In the genomic region with DNA sequence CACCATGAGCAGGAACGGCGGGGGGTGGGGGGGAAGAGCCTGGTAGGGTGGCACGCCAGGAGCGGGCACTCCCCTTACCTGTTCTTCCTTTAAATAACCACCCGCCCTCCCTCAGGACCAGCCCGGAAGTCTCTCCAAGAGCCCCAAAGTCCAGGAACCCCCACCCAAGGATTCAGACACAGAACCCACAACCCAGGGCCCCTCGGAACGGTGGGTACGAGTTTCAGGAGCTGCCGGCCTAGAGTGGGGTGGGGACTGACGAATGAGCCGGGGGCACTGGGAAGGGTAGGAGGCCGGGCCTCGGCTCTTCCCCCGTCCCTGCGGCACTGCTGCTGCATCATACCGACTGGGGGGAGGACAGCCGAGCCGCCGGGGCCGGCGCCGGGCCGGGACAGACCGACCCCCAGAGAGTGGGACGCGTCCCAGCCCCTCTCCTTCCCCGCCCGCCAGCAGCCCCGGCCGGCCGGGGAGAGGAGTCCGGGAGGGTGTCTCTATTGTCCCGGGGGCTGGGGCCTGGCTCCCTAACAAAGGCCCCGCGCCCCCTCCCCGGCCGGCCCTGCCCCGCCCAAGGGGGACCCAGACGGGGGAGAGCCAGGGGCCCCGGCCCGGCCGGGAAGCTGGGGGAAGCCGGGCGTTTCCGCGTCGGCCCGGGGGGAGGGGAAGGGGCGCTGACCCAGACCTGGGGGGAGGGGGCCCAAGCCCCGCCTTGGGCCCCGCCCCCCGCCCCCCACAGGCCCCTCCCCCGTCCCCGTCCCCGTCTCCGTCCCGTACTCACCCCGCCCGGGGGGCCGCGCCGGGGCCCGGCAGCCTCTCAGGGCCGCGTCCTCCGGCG, we compare ENCODE assay signal across 1 cellular context.
TF ChIP-seq lines count a peak whose summit lies in the region.

No MANE protein-coding gene starts in this region.

TF ChIP-seq in GM12878, 131 proteins besides CTCF, POLR2A, EP300 and RAD21:
- TF ChIP-seq PAX5 (IDR thresholded peaks at IDR 0.05; ENCODE audit: borderline replicate concordance, low read depth, low read length) (no peak), LARP7 (IDR thresholded peaks at IDR 0.05) (peak; percentile 35; the same call in 1 of the 2 replicates), CHD1 (IDR thresholded peaks at IDR 0.05; ENCODE audit: low read depth, low read length) (peak; percentile 61; the same call in 1 of the 2 replicates), PML (IDR thresholded peaks at IDR 0.05; ENCODE audit: low read length) (0 out of 2 replicates have a peak, but pooled peaks have one; percentile 22), NFIC (IDR thresholded peaks at IDR 0.05; ENCODE audit: low read depth, low read length) (no peak), MYC (IDR thresholded peaks at IDR 0.05; ENCODE audit: insufficient read depth, insufficient read length, insufficient replicate concordance, low read length, severe bottlenecking) (no peak), GATAD2B (conservative IDR thresholded peaks at IDR 0.05; ENCODE audit: low read depth) (0 out of 2 replicates have a peak, but pooled peaks have one; percentile 14), RB1 (IDR thresholded peaks at IDR 0.05; ENCODE audit: borderline replicate concordance) (no peak), POLR2AphosphoS5 (IDR thresholded peaks at IDR 0.05; ENCODE audit: low read length) (0 out of 2 replicates have a peak, but pooled peaks have one; percentile 2), IKZF2 (IDR thresholded peaks at IDR 0.05) (0 out of 4 replicates have a peak, but pooled peaks of 1 of the 2 experiments have one; percentile 10), IKZF1 (conservative IDR thresholded peaks at IDR 0.05) (0 out of 2 replicates have a peak, but pooled peaks have one; percentile 11), BACH1 (IDR thresholded peaks at IDR 0.05; ENCODE audit: borderline replicate concordance) (peak; percentile 20; the same call in 1 of the 2 replicates), TAF1 (IDR thresholded peaks at IDR 0.05; ENCODE audit: borderline replicate concordance, low read depth, low read length) (peak; percentile 37; the same call in 1 of the 2 replicates), NR2F1 (conservative IDR thresholded peaks at IDR 0.05) (0 out of 2 replicates have a peak, but pooled peaks have one; percentile 48), YY1 (IDR thresholded peaks at IDR 0.05; ENCODE audit: low read depth, low read length) (peak; percentile 1; the same call in 1 of the 2 replicates), CHD2 (IDR thresholded peaks at IDR 0.05; ENCODE audit: borderline replicate concordance, low read depth, low read length) (0 out of 2 replicates have a peak, but pooled peaks have one; percentile 12)
- TF ChIP-seq, protein P1, sequence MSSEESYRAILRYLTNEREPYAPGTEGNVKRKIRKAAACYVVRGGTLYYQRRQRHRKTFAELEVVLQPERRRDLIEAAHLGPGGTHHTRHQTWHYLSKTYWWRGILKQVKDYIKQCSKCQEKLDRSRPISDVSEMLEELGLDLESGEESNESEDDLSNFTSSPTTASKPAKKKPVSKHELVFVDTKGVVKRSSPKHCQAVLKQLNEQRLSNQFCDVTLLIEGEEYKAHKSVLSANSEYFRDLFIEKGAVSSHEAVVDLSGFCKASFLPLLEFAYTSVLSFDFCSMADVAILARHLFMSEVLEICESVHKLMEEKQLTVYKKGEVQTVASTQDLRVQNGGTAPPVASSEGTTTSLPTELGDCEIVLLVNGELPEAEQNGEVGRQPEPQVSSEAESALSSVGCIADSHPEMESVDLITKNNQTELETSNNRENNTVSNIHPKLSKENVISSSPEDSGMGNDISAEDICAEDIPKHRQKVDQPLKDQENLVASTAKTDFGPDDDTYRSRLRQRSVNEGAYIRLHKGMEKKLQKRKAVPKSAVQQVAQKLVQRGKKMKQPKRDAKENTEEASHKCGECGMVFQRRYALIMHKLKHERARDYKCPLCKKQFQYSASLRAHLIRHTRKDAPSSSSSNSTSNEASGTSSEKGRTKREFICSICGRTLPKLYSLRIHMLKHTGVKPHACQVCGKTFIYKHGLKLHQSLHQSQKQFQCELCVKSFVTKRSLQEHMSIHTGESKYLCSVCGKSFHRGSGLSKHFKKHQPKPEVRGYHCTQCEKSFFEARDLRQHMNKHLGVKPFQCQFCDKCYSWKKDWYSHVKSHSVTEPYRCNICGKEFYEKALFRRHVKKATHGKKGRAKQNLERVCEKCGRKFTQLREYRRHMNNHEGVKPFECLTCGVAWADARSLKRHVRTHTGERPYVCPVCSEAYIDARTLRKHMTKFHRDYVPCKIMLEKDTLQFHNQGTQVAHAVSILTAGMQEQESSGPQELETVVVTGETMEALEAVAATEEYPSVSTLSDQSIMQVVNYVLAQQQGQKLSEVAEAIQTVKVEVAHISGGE (CRISPR knock-in tag; IDR thresholded peaks at IDR 0.05) = 0 out of 2 replicates have a peak, but pooled peaks have one; percentile 22
